ENCODE assay signal across 1 cellular context in the genomic region with DNA sequence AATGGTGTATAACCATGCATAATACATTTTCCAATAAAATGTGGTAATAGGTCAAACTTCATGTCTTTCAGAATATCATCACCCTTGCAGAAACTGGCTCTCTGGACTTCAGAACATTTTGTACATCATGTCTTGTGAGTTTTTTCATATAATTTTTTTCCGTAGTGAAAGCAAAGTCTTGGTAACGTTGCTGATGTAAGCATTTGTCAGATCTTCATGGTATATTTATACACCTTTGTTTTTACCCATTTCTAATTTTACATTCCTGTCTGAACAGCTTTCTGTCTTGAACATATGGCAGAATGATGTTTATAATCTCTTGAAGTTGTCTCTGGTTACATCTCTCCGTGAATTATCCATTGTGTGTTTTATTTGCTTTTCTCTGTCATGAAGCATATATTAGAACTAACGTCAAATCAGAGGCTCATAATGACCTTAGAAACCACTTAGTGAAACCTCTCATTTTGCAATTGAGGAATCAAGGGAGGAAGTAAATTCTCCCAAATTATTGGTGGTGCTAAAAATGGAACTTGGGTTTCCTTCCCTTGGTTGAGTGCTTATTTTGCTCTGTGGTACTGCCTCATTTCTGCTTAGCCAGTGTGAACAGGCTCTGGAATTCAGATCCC.
A peak's percentile ranks its signal among the peaks of the same experiment; 100 is the strongest.
TF ChIP-seq lines count a peak whose summit lies in the region.

No MANE protein-coding gene starts in this region.

TF ChIP-seq in IMR-90, 13 proteins besides CTCF, POLR2A, EP300 and RAD21:
- TF ChIP-seq MAFK (IDR thresholded peaks at IDR 0.05; ENCODE audit: low read depth, low read length) (peak; percentile 57; the same call in 1 of the 2 replicates), FOS (IDR thresholded peaks at IDR 0.05; ENCODE audit: low read depth, low read length) (no peak)
